In genomic region chr7:35035511-35035921, GRCh38 we compare ENCODE assay signal across 8 cellular contexts. TPM values are rescaled to one million over a fixed set of nuclear protein-coding genes. Genes with fewer than 3 reads are reported as not detected.
DNase-seq lines count a peak whose midpoint lies in the region; ATAC-seq and TF ChIP-seq lines count a peak whose summit lies in the region.

No MANE protein-coding gene starts in this region.

- DNase-seq in DMS 273 (lab: John Stamatoyannopoulos, UW; ENCODE audit: unreplicated experiment) (peak; percentile 75), NAMALWA (ENCODE audit: low spot score) (peak; percentile 45), WTC11 (ENCODE audit: low spot score) (no peak), epithelial cell of proximal tubule (ENCODE audit: low read depth) (no peak), osteoblast (ENCODE audit: insufficient read length, low spot score, missing footprints) (no peak), SIG-M5 (lab: John Stamatoyannopoulos, UW) (no peak), NK-92 (lab: John Stamatoyannopoulos, UW; ENCODE audit: unreplicated experiment) (no peak)

- H3K4me2 ChIP-seq in osteoblast (ENCODE audit: insufficient read depth, low read length) = peak overlapping the region; percentile 89

- H2AFZ ChIP-seq in osteoblast (ENCODE audit: low read length) = no peak overlapping the region

- ATAC-seq in GM19395 (IDR thresholded peaks at IDR 0.05; ENCODE audit: unreplicated experiment) (peak; percentile 34), WTC11 (peak; percentile 6; the same call in 1 of the 2 replicates)

- TF ChIP-seq CTCF in WTC11 (IDR thresholded peaks at IDR 0.05) = no peak
- TF ChIP-seq CTCF in epithelial cell of proximal tubule (conservative IDR thresholded peaks at IDR 0.05; ENCODE audit: low read depth, low read length) = peak; percentile 41
- TF ChIP-seq CTCF in osteoblast (IDR thresholded peaks at IDR 0.05; ENCODE audit: extremely low read depth, low read depth, low read length) = no peak

- H3K9me3 ChIP-seq in osteoblast (ENCODE audit: low read depth, low read length) = no peaks in the 10 kb centered on the region

- peaks cover 47% of the 10 kb centered on the region for H3K79me2 ChIP-seq in osteoblast (ENCODE audit: insufficient read depth, low read length)

- H3K27ac ChIP-seq in osteoblast (ENCODE audit: low read depth, low read length) = peak overlapping the region; percentile 70

- H3K4me1 Mint-ChIP-seq in WTC11 = peaks cover 44% of the 10 kb centered on the region

- peaks cover 20% of the 10 kb centered on the region for H3K4me1 ChIP-seq in osteoblast (ENCODE audit: insufficient read depth, low read length)

- no peaks in the 10 kb centered on the region for H3K27me3 ChIP-seq in osteoblast (ENCODE audit: insufficient read depth, low read length)

- H3K9me3 Mint-ChIP-seq in WTC11 = no peaks in the 10 kb centered on the region

- H3K36me3 Mint-ChIP-seq in WTC11 = no peaks in the 10 kb centered on the region

- peak overlapping the region; percentile 87 for H3K4me3 ChIP-seq in epithelial cell of proximal tubule (ENCODE audit: low read depth, low read length)
- H3K4me3 ChIP-seq in osteoblast (ENCODE audit: insufficient read depth, low read length) = peak overlapping the region; percentile 79

- CTCF ChIA-PET in WTC11 (lab: Charles Lee) = interaction anchor here (0.6 to 2.2 kb wide), 16 partner anchors 9 to 721 kb away, joined by 3 to 11 read pairs (median 4); no protein-coding TSS in a partner anchor

- POLR2A ChIA-PET in WTC11 (lab: Charles Lee) = interaction anchor here (0.6 kb wide), 2 partner anchors 765 to 1636 kb away, joined by 3 read pairs; no protein-coding TSS in a partner anchor

- no peaks in the 10 kb centered on the region for H3K27me3 Mint-ChIP-seq in WTC11 (ENCODE audit: low read depth)

- peak overlapping the region; percentile 30; the same call in 1 of the 2 replicates for H3K27ac Mint-ChIP-seq in WTC11

- peak overlapping the region; percentile 96 for H3K4me3 Mint-ChIP-seq in WTC11

- H3K36me3 ChIP-seq in osteoblast (ENCODE audit: insufficient read depth, low read length) = no peaks in the 10 kb centered on the region

- H4K20me1 ChIP-seq in osteoblast (ENCODE audit: insufficient read depth, low read length) = peaks cover 21% of the 10 kb centered on the region

TF ChIP-seq in WTC11, 78 proteins besides CTCF, POLR2A, EP300 and RAD21:
- TF ChIP-seq ZSCAN18 (CRISPR knock-in tag; IDR thresholded peaks at IDR 0.05) (no peak), USF2 (CRISPR knock-in tag; IDR thresholded peaks at IDR 0.05) (peak; percentile 33; the same call in 1 of the 2 replicates)

RNA-seq across cellular contexts. Expression of gene DPY19L1, which starts 1.8 kb away (rescaled TPM):
- total RNA-seq in WTC11 (2021) (14.9 to 17.7 TPM (median 15.5 TPM) in 3 replicates), epithelial cell of proximal tubule (28.0 and 33.6 TPM in 2 replicates), osteoblast (27.1 and 36.2 TPM in 2 replicates)

Comparison
In these comparisons a context has a peak if more than half of its experiments do, and no peak if none do; other contexts are left out.
1. DNase-seq: peak in DMS 273 (single experiment) and NAMALWA (single experiment); none in WTC11 (single experiment), epithelial cell of proximal tubule (single experiment), osteoblast (single experiment), SIG-M5 (single experiment) and NK-92 (single experiment).